Comparison of ENCODE assay signal across 12 cellular contexts in the genomic region with DNA sequence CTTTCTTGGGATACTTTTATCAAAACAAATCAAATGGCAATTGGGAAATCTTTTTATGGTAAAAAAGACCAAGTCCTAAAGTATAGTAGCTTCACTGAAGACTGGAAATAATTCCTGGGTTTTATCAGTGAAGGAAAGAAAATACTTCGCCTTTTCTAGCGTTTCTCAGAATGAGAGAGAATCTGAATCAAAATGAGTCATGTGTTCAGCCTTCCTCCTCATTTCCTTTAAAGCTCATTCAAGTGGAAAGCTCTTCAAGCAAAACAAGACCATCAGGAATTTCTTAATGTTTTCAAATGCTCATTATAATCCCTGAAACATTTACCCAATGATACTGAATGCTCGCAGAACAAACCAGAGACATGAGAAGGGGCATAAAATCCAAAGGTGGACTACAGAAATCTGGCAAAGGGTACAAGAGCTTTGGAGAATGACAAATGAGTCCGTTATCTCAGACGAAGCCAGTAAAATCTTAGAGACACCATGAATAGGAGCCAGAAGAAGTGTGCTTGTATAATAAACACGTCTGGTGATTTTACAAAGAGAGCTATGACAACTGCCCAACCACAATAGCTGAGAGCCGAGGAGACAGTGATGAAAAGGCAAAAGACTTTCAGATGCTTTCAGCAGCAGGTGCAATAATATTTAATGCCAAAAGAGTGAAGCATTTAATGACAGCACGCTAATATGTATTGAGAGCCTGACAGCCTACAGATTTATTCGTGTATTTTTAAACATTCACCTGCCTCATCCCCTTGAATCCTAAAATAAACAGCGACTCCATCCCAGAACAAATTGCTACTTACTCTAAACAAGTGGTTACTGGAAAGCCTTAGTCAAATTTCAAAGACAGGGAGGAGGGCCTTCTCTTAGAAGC. TPM values are rescaled to one million over a fixed set of nuclear protein-coding genes. Genes with fewer than 3 reads are reported as not detected.
DNase-seq lines count a peak whose midpoint lies in the region; ATAC-seq, FAIRE-seq and TF ChIP-seq lines count a peak whose summit lies in the region.
"Had no signal": no experiment of that assay in that cellular context is flagged by ENCODE, and none has a peak within 500 bp of the region (broad histone marks: within the 10 kb centered on the region; RNA-seq: fewer than 3 reads in every experiment).

No MANE protein-coding gene starts in this region.

- peaks cover 28% of the 10 kb centered on the region for H3K79me1 ChIP-seq in mesenchymal stem cell (replicated peaks; ENCODE audit: low read length, poor library complexity, severe bottlenecking)

- H3K36me3 Mint-ChIP-seq in naive thymus-derived CD4-positive, alpha-beta T cell: peaks cover 16 to 46% (median 17%) of the 10 kb centered on the region in 5 donors

- H3K4me1 ChIP-seq in left ventricle myocardium inferior: peaks cover 38% of the 10 kb centered on the region
- H3K4me1 ChIP-seq in mesenchymal stem cell (ENCODE audit: control insufficient read depth, insufficient read depth, low read depth, low read length): peaks cover 16% of the 10 kb centered on the region
- no peaks in the 10 kb centered on the region for H3K4me1 ChIP-seq in aorta (ENCODE audit: control insufficient read depth in 1 of 2, insufficient read depth in 2 of 2, low read length in 2 of 2)
- H3K4me1 ChIP-seq in naive thymus-derived CD4-positive, alpha-beta T cell (ENCODE audit: control insufficient read depth in 2 of 2, insufficient read depth in 2 of 2, low read length in 2 of 2): no peaks in the 10 kb centered on the region

- H3K14ac ChIP-seq in mesenchymal stem cell (ENCODE audit: low read length in 2 of 2): no peak overlapping the region

- CTCF ChIA-PET in naive thymus-derived CD4-positive, alpha-beta T cell (lab: Charles Lee): interaction anchor here (0.9 to 1.2 kb wide), 2 partner anchors 9 to 10 kb away, joined by 4 to 6 read pairs; no protein-coding TSS in a partner anchor

- H3K9me3 Mint-ChIP-seq in naive thymus-derived CD4-positive, alpha-beta T cell: no peaks in the 10 kb centered on the region
- H3K9me3 Mint-ChIP-seq: CD4-positive, CD25-positive, alpha-beta regulatory T cell had no signal

- H3K9me3 ChIP-seq in left ventricle myocardium inferior (replicated peaks): no peaks in the 10 kb centered on the region
- H3K9me3 ChIP-seq in mesenchymal stem cell (ENCODE audit: control insufficient read depth, low read length): no peaks in the 10 kb centered on the region
- no peaks in the 10 kb centered on the region for H3K9me3 ChIP-seq in aorta (ENCODE audit: control insufficient read depth, low read length)
- no peaks in the 10 kb centered on the region for H3K9me3 ChIP-seq in naive thymus-derived CD4-positive, alpha-beta T cell (ENCODE audit: control insufficient read depth in 2 of 3, low read length in 3 of 3)
- H3K9me3 ChIP-seq: body of pancreas had no signal

- WGBS in mesenchymal stem cell: 79% methylated on average over 10 of the region's 10 CpGs
- WGBS in aorta, 2 donors: 51 to 57% methylated on average over 10 of the region's 10 CpGs

- POLR2A ChIA-PET in naive thymus-derived CD4-positive, alpha-beta T cell (lab: Charles Lee): no interaction called here

- no peak for FAIRE-seq in bronchial epithelial cell (lab: Jason Lieb, UNC)

- H4K8ac ChIP-seq in mesenchymal stem cell (ENCODE audit: low read length): no peak overlapping the region

- H3K27me3 ChIP-seq in left ventricle myocardium inferior (ENCODE audit: low read depth) (no peaks in the 10 kb centered on the region), bronchial epithelial cell (ENCODE audit: control insufficient read depth, insufficient read depth, low read length) (no peaks in the 10 kb centered on the region), mesenchymal stem cell (ENCODE audit: control insufficient read depth in 1 of 2, insufficient read depth in 1 of 2, low read length in 2 of 2) (no peaks in the 10 kb centered on the region), aorta (ENCODE audit: control insufficient read depth in 1 of 2, insufficient read depth in 2 of 2, low read length in 1 of 2) (no peaks in the 10 kb centered on the region)
- H3K27me3 ChIP-seq in naive thymus-derived CD4-positive, alpha-beta T cell (ENCODE audit: control insufficient read depth in 2 of 2, insufficient read depth in 2 of 2, low read length in 2 of 2): no peaks in the 10 kb centered on the region
- H3K27me3 ChIP-seq: body of pancreas had no signal

- H2BK120ac ChIP-seq in mesenchymal stem cell (ENCODE audit: low read depth, low read length): no peak overlapping the region

- peak overlapping the region; percentile 33 for H3K4me2 ChIP-seq in mesenchymal stem cell (ENCODE audit: low read length, poor library complexity, severe bottlenecking)

- DNase-seq in left ventricle myocardium inferior (no peak), cardiac septum (ENCODE audit: low spot score) (no peak), bronchial epithelial cell (ENCODE audit: low read depth) (peak; percentile 37), mesenchymal stem cell (no peak), aorta (no peak)
- DNase-seq in stimulated activated CD4-positive, alpha-beta T cell treated with anti-CD3 and anti-CD28 coated beads, Interleukin-4, amount 100 ng/mL, for 24 hours: no peak
- DNase-seq in naive thymus-derived CD4-positive, alpha-beta T cell: no peak
- DNase-seq: body of pancreas; CD4-positive, CD25-positive, alpha-beta regulatory T cell; NCI-H1694 treated with DMSO at 0.1 percent for 48 hours had no signal

- H3K4me3 Mint-ChIP-seq in naive thymus-derived CD4-positive, alpha-beta T cell: no peak overlapping the region
- H3K4me3 Mint-ChIP-seq: CD4-positive, CD25-positive, alpha-beta regulatory T cell had no signal

- H3K4me3 ChIP-seq in left ventricle myocardium inferior (no peak overlapping the region), bronchial epithelial cell (ENCODE audit: low read depth, low read length) (no peak overlapping the region), mesenchymal stem cell (ENCODE audit: insufficient read depth in 1 of 2, low read depth in 1 of 2, low read length in 2 of 2) (peak overlapping the region in 1 of 2 experiments; percentile 69), aorta (ENCODE audit: low read length in 2 of 2) (no peak overlapping the region)
- H3K4me3 ChIP-seq in naive thymus-derived CD4-positive, alpha-beta T cell (ENCODE audit: low read length): no peak overlapping the region
- H3K4me3 ChIP-seq: body of pancreas had no signal

- H3K4me1 Mint-ChIP-seq in naive thymus-derived CD4-positive, alpha-beta T cell: peaks cover 0 to 8% (median 3%) of the 10 kb centered on the region in 7 donors

- no peak overlapping the region for H3K4ac ChIP-seq in mesenchymal stem cell (ENCODE audit: low read depth in 1 of 2, low read length in 2 of 2)

- H4K91ac ChIP-seq in mesenchymal stem cell (ENCODE audit: low read length): no peak overlapping the region

- H3K18ac ChIP-seq in mesenchymal stem cell (ENCODE audit: low read depth in 1 of 2, low read length in 2 of 2): no peak overlapping the region

- TF ChIP-seq CTCF in left ventricle myocardium inferior (IDR thresholded peaks at IDR 0.05; ENCODE audit: borderline replicate concordance) (no peak), bronchial epithelial cell (IDR thresholded peaks at IDR 0.05; ENCODE audit: insufficient read depth, low read length, severe bottlenecking) (no peak)

- H3K23ac ChIP-seq in mesenchymal stem cell (ENCODE audit: low read length in 2 of 2): no peak overlapping the region

- H2AFZ ChIP-seq in mesenchymal stem cell (ENCODE audit: low read depth, low read length): no peak overlapping the region

- H3K27ac ChIP-seq in left ventricle myocardium inferior (replicated peaks): peak overlapping the region; percentile 36
- peak overlapping the region; percentile 82 for H3K27ac ChIP-seq in mesenchymal stem cell (ENCODE audit: low read length, poor library complexity, severe bottlenecking)
- H3K27ac ChIP-seq in aorta (ENCODE audit: low read depth in 1 of 2, low read length in 2 of 2): no peak overlapping the region
- no peak overlapping the region for H3K27ac ChIP-seq in naive thymus-derived CD4-positive, alpha-beta T cell (ENCODE audit: low read depth, low read length)

- H3K27ac Mint-ChIP-seq in naive thymus-derived CD4-positive, alpha-beta T cell: peak overlapping the region in 2 of 9 donors; percentile 6 to 17
- H3K27ac Mint-ChIP-seq: CD4-positive, CD25-positive, alpha-beta regulatory T cell had no signal

- ATAC-seq in aorta (ENCODE audit: low FRiP score) (peak; percentile 36), GM21447 (IDR thresholded peaks at IDR 0.05; ENCODE audit: unreplicated experiment) (no peak)
- no peak for ATAC-seq in naive thymus-derived CD4-positive, alpha-beta T cell
- ATAC-seq: left lobe of liver had no signal

- H3K36me3 ChIP-seq in left ventricle myocardium inferior: peaks cover 28% of the 10 kb centered on the region
- H3K36me3 ChIP-seq in bronchial epithelial cell (ENCODE audit: control insufficient read depth, insufficient read depth, low read length): peaks cover 6% of the 10 kb centered on the region
- peaks cover 17 to 58% of the 10 kb centered on the region in 2 experiments for H3K36me3 ChIP-seq in mesenchymal stem cell (ENCODE audit: control insufficient read depth in 1 of 2, insufficient read depth in 2 of 2, low read depth in 1 of 2, low read length in 2 of 2)
- peaks cover 0 to 5% of the 10 kb centered on the region in 2 donors for H3K36me3 ChIP-seq in aorta (ENCODE audit: control insufficient read depth in 1 of 2, insufficient read depth in 2 of 2, low read length in 1 of 2)
- H3K36me3 ChIP-seq in naive thymus-derived CD4-positive, alpha-beta T cell (ENCODE audit: control insufficient read depth in 2 of 3, insufficient read depth in 3 of 3, low read length in 3 of 3): peaks cover 9 to 81% (median 24%) of the 10 kb centered on the region in 3 experiments

- H3K27me3 Mint-ChIP-seq in naive thymus-derived CD4-positive, alpha-beta T cell: no peaks in the 10 kb centered on the region
- H3K27me3 Mint-ChIP-seq: CD4-positive, CD25-positive, alpha-beta regulatory T cell had no signal

- intact Hi-C loops in left ventricle myocardium inferior (cut with micrococcal nuclease) (no loop called here), cardiac septum (cut with DNase I) (no loop called here), aorta (cut with DNase I) (no loop called here)
- intact Hi-C loops in naive thymus-derived CD4-positive, alpha-beta T cell (cut with micrococcal nuclease): no loop called here

- H3K9ac ChIP-seq in mesenchymal stem cell (ENCODE audit: low read length): peak overlapping the region; percentile 65

- no peak overlapping the region for H2BK15ac ChIP-seq in mesenchymal stem cell (ENCODE audit: low read depth, poor library complexity, severe bottlenecking)

- H2BK5ac ChIP-seq in mesenchymal stem cell (ENCODE audit: low read depth, low read length, poor library complexity, severe bottlenecking): no peak overlapping the region

- H2AK5ac ChIP-seq in mesenchymal stem cell (ENCODE audit: low read length, severe bottlenecking): no peak overlapping the region

- H2BK12ac ChIP-seq in mesenchymal stem cell (ENCODE audit: low read length in 2 of 2): no peak overlapping the region

RNA-seq across cellular contexts. Expression of gene SPRING1, which starts 19.1 kb away (rescaled TPM):
- total RNA-seq in left ventricle myocardium inferior (11.0 TPM), cardiac septum (10.5 TPM), bronchial epithelial cell (27.8 and 29.7 TPM in 2 replicates), aorta (10 to 100 TPM; 16.5 to 18.9 TPM)
- polyA plus RNA-seq in mesenchymal stem cell (2013, experiment 1 of 2): 24.9 TPM
- 25.8 TPM for polyA plus RNA-seq in mesenchymal stem cell (2013, experiment 2 of 2)
- polyA plus RNA-seq in aorta: 10 to 100 TPM; 12.7 to 13.9 TPM
- 10 to 100 TPM; 12.1 to 29.5 (median 25.4) TPM for total RNA-seq in naive thymus-derived CD4-positive, alpha-beta T cell
- 10 to 100 TPM; 13.6 to 23.5 TPM for polyA plus RNA-seq in naive thymus-derived CD4-positive, alpha-beta T cell

RNA-seq across cellular contexts. Expression of gene RNFT2, which starts 19.3 kb away (rescaled TPM):
- total RNA-seq in left ventricle myocardium inferior (0.66 TPM), cardiac septum (0.78 TPM), bronchial epithelial cell (0.26 TPM in 2 replicates), aorta (1 to 10 TPM; 3.0 to 3.1 TPM)
- polyA plus RNA-seq in mesenchymal stem cell (2013, experiment 1 of 2): 1.2 TPM
- polyA plus RNA-seq in mesenchymal stem cell (2013, experiment 2 of 2): 1.1 TPM
- 1 to 10 TPM; 1.6 to 1.8 TPM for polyA plus RNA-seq in aorta
- 1 to 10 TPM; 5.4 to 8.3 (median 7.4) TPM for total RNA-seq in naive thymus-derived CD4-positive, alpha-beta T cell
- polyA plus RNA-seq in naive thymus-derived CD4-positive, alpha-beta T cell: 1 to 10 TPM; 1.2 to 1.8 TPM

Comparison
In these comparisons a context has a peak if more than half of its experiments do, and no peak if none do; other contexts are left out.
1. H3K27ac ChIP-seq: peak in left ventricle myocardium inferior (single experiment) and mesenchymal stem cell (single experiment); none in aorta (0 of 2) and naive thymus-derived CD4-positive, alpha-beta T cell (single experiment).